In the genomic region with DNA sequence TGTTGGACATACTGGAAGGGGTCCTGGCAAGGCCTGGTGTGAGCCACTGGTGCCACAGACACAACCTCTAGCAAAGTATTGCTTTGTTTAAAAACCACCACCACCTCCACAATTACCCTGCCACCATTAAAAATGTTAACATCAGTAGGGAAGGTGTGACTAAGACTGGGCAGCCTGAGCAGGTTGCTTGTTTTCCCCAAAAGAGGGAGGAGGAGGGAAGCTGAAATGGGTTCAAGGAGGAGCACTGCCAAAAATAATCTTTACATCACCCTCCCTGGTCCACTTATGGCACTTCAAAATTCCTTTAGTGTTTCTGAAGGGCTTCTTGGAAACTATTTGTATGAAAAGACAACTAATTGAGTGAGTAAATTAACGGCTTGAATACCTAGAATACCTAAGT, we compare ENCODE assay signal across 1 cellular context.
TF ChIP-seq lines count a peak whose summit lies in the region.

No MANE protein-coding gene starts in this region.

TF ChIP-seq in IMR-90, 13 proteins besides CTCF, POLR2A, EP300 and RAD21 (continued from another document):
- no peak for TF ChIP-seq FOS (IDR thresholded peaks at IDR 0.05; ENCODE audit: low read depth, low read length)
